ENCODE assay signal across 9 cellular contexts in the genomic region with DNA sequence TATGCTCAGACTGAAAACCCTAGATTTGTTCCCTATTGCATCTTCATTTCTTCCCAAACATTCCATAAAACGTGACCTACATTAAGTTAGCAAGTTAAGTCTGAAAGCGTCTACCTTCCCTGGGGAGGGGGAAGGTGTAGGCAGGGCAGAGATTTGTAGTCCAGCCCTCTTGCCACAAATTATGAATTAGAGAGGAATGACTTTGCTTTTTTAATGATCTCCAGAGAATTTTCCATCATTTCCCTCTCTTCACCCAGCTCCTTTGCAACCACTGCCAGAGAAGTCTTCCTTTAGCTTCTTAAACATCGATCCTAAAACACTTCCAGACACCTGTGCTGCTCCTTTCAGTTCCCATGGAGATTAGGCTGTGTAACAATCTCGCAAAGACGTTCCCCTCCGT. TPM values are rescaled to one million over a fixed set of nuclear protein-coding genes. Genes with fewer than 3 reads are reported as not detected.
A peak's percentile ranks its signal among the peaks of the same experiment; 100 is the strongest.
DNase-seq lines count a peak whose midpoint lies in the region; ATAC-seq and TF ChIP-seq lines count a peak whose summit lies in the region.
"Had no signal": no experiment of that assay in that cellular context is flagged by ENCODE, and none has a peak within 500 bp of the region (broad histone marks: within the 10 kb centered on the region; RNA-seq: fewer than 3 reads in every experiment).

No MANE protein-coding gene starts in this region.

- TF ChIP-seq EP300 in neural cell (conservative IDR thresholded peaks at IDR 0.05; ENCODE audit: poor library complexity, severe bottlenecking): no peak

- peak overlapping the region; percentile 97 for H3K4me2 ChIP-seq in Loucy (ENCODE audit: low read depth, low read length, poor library complexity, severe bottlenecking)
- H3K4me2 ChIP-seq in neural cell (ENCODE audit: low read length): peak overlapping the region; percentile 80

- TF ChIP-seq CTCF in CD14-positive monocyte (IDR thresholded peaks at IDR 0.05) (no peak), Loucy (conservative IDR thresholded peaks at IDR 0.05; ENCODE audit: low read length) (no peak), neural cell (IDR thresholded peaks at IDR 0.05; ENCODE audit: poor library complexity, severe bottlenecking) (no peak)

- peaks cover 52% of the 10 kb centered on the region for H3K4me1 Mint-ChIP-seq in CD14-positive monocyte

- peak overlapping the region in 4 of 7 donors; percentile 79 to 99 (median 97) for H3K27ac Mint-ChIP-seq in CD14-positive monocyte

- peak overlapping the region; percentile 98 to 99 for H3K4me3 Mint-ChIP-seq in CD14-positive monocyte

- H3K9me2 ChIP-seq in Loucy (replicated peaks; ENCODE audit: low read depth, low read length): no peaks in the 10 kb centered on the region
- no peaks in the 10 kb centered on the region for H3K9me2 ChIP-seq in neural cell (ENCODE audit: insufficient read depth, low read length)

- DNase-seq in CD14-positive monocyte (ENCODE audit: low spot score) (no peak), T-helper 9 cell (no peak), SKM-1 treated with dmso at 0.1 percent for 144 hours (lab: John Stamatoyannopoulos, UW; ENCODE audit: unreplicated experiment) (no peak)
- DNase-seq in activated CD4-positive, alpha-beta T cell treated with anti-CD3 and anti-CD28 coated beads, Interleukin-2, amount 50 U/mL, for 4 hours: no peak
- DNase-seq: activated CD8-positive, alpha-beta memory T cell treated with anti-CD3 and anti-CD28 coated beads, Interleukin-2, amount 50 U/mL, for 48 hours had no signal

- peaks cover 17 to 24% of the 10 kb centered on the region in 2 donors for H3K36me3 Mint-ChIP-seq in CD14-positive monocyte

- intact Hi-C loops in CD14-positive monocyte (cut with micrococcal nuclease): loop anchor here in 1 of 2 donors (10.0 kb wide), 1 partner anchor 391 kb away; no protein-coding TSS in a partner anchor

- no peak overlapping the region for H3K27ac ChIP-seq in duodenal mucosa (ENCODE audit: low read depth, low read length)
- H3K27ac ChIP-seq in neural cell (ENCODE audit: low read length): no peak overlapping the region

- no peak for ATAC-seq in HG02798 (IDR thresholded peaks at IDR 0.05; ENCODE audit: poor library complexity, unreplicated experiment)

- H3K4me1 ChIP-seq in Loucy (ENCODE audit: insufficient read depth, low read length, poor library complexity, severe bottlenecking) (peaks cover 34% of the 10 kb centered on the region), duodenal mucosa (ENCODE audit: control insufficient read depth in 1 of 2, insufficient read depth in 2 of 2, low read length in 2 of 2) (peaks cover 28 to 33% of the 10 kb centered on the region in 2 donors)

- TF ChIP-seq RAD21 in neural cell (conservative IDR thresholded peaks at IDR 0.05): no peak

- no peaks in the 10 kb centered on the region for H3K9me3 ChIP-seq in Loucy (ENCODE audit: insufficient read depth, low read depth, low read length)
- H3K9me3 ChIP-seq in duodenal mucosa (ENCODE audit: control insufficient read depth in 1 of 2, low read length in 2 of 2): no peaks in the 10 kb centered on the region
- no peaks in the 10 kb centered on the region for H3K9me3 ChIP-seq in neural cell (ENCODE audit: low read length)

- H3F3A ChIP-seq in Loucy (ENCODE audit: low read depth): no peaks in the 10 kb centered on the region
- H3F3A ChIP-seq in neural cell (ENCODE audit: insufficient read depth, low read length, poor library complexity, severe bottlenecking): no peaks in the 10 kb centered on the region

- H3K9ac ChIP-seq in Loucy (ENCODE audit: low read depth, low read length, poor library complexity, severe bottlenecking) (peak overlapping the region; percentile 91), duodenal mucosa (ENCODE audit: low read depth in 1 of 2, low read length in 2 of 2) (peak overlapping the region; percentile 75 to 86), neural cell (ENCODE audit: low read length) (peak overlapping the region; percentile 66)

- peaks cover 0 to 2% (median 0%) of the 10 kb centered on the region in 3 donors for H3K27me3 Mint-ChIP-seq in CD14-positive monocyte (ENCODE audit: low read depth in 3 of 3)

- H3K36me3 ChIP-seq in Loucy (ENCODE audit: insufficient read depth, low read length): peaks cover 10% of the 10 kb centered on the region; the same call in 1 of the 2 replicates
- H3K36me3 ChIP-seq in duodenal mucosa (ENCODE audit: control insufficient read depth in 1 of 2, insufficient read depth in 2 of 2, low read length in 2 of 2): peaks cover 12 to 22% of the 10 kb centered on the region in 2 donors
- H3K36me3 ChIP-seq in neural cell (ENCODE audit: insufficient read depth, low read length): no peaks in the 10 kb centered on the region

- H3K4me3 ChIP-seq in Loucy (ENCODE audit: low read length, poor library complexity, severe bottlenecking): peak overlapping the region; percentile 96
- peak overlapping the region; percentile 84 to 95 for H3K4me3 ChIP-seq in duodenal mucosa (ENCODE audit: low read depth in 1 of 2, low read length in 2 of 2)
- peak overlapping the region; percentile 87 for H3K4me3 ChIP-seq in neural cell (ENCODE audit: low read length)

- H3K9me3 Mint-ChIP-seq in CD14-positive monocyte: peaks cover 0 to 2% (median 0%) of the 10 kb centered on the region in 7 donors

- H3K27me3 ChIP-seq in Loucy (ENCODE audit: insufficient read depth, low read length, poor library complexity, severe bottlenecking) (no peaks in the 10 kb centered on the region), duodenal mucosa (ENCODE audit: control insufficient read depth in 1 of 2, insufficient read depth in 2 of 2, low read length in 2 of 2) (no peaks in the 10 kb centered on the region), neural cell (ENCODE audit: insufficient read depth, low read depth, low read length) (no peaks in the 10 kb centered on the region)

- H4K20me1 ChIP-seq in Loucy (ENCODE audit: insufficient read depth, low read length, poor library complexity, severe bottlenecking): peaks cover 37% of the 10 kb centered on the region
- H4K20me1 ChIP-seq in neural cell (ENCODE audit: insufficient read depth): no peaks in the 10 kb centered on the region

- H3K79me2 ChIP-seq in Loucy (ENCODE audit: insufficient read depth, low read length) (peaks cover 57% of the 10 kb centered on the region), neural cell (replicated peaks; ENCODE audit: insufficient read depth, low read length) (peaks cover 17% of the 10 kb centered on the region)

- H2AFZ ChIP-seq in Loucy (ENCODE audit: low read length): no peak overlapping the region
- no peak overlapping the region for H2AFZ ChIP-seq in neural cell (ENCODE audit: low read depth, low read length)

TF ChIP-seq in neural cell, 6 proteins besides CTCF, POLR2A, EP300 and RAD21:
- TF ChIP-seq, protein P1, sequence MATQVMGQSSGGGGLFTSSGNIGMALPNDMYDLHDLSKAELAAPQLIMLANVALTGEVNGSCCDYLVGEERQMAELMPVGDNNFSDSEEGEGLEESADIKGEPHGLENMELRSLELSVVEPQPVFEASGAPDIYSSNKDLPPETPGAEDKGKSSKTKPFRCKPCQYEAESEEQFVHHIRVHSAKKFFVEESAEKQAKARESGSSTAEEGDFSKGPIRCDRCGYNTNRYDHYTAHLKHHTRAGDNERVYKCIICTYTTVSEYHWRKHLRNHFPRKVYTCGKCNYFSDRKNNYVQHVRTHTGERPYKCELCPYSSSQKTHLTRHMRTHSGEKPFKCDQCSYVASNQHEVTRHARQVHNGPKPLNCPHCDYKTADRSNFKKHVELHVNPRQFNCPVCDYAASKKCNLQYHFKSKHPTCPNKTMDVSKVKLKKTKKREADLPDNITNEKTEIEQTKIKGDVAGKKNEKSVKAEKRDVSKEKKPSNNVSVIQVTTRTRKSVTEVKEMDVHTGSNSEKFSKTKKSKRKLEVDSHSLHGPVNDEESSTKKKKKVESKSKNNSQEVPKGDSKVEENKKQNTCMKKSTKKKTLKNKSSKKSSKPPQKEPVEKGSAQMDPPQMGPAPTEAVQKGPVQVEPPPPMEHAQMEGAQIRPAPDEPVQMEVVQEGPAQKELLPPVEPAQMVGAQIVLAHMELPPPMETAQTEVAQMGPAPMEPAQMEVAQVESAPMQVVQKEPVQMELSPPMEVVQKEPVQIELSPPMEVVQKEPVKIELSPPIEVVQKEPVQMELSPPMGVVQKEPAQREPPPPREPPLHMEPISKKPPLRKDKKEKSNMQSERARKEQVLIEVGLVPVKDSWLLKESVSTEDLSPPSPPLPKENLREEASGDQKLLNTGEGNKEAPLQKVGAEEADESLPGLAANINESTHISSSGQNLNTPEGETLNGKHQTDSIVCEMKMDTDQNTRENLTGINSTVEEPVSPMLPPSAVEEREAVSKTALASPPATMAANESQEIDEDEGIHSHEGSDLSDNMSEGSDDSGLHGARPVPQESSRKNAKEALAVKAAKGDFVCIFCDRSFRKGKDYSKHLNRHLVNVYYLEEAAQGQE (IDR thresholded peaks at IDR 0.05; ENCODE audit: borderline replicate concordance): no peak
- TF ChIP-seq SMC3 (conservative IDR thresholded peaks at IDR 0.05; ENCODE audit: poor library complexity): no peak

RNA-seq across cellular contexts. Expression of a gene that starts 1.2 kb away (rescaled TPM):
- polyA plus RNA-seq in CD14-positive monocyte (10 to 100 TPM; 31.0 to 32.5 TPM), neural cell (33.8 and 37.7 TPM in 2 replicates)
- polyA minus RNA-seq in neural cell: 10.7 and 14.6 TPM in 2 replicates

RNA-seq across cellular contexts. Expression of a gene that starts 1.3 kb away (rescaled TPM):
- 100 to 1,000 TPM; 398 to 436 TPM for polyA plus RNA-seq in CD14-positive monocyte
- 70.0 and 110 TPM in 2 replicates for polyA plus RNA-seq in neural cell
- 18.7 and 27.9 TPM in 2 replicates for polyA minus RNA-seq in neural cell
